Comparison of ENCODE assay signal across 14 cellular contexts in genomic region chr11:124895471-124895971, GRCh38. TPM values are rescaled to one million over a fixed set of nuclear protein-coding genes. Genes with fewer than 3 reads are reported as not detected.
DNase-seq lines count a peak whose midpoint lies in the region; ATAC-seq and TF ChIP-seq lines count a peak whose summit lies in the region.
"Had no signal": no experiment of that assay in that cellular context is flagged by ENCODE, and none has a peak within 500 bp of the region (broad histone marks: within the 10 kb centered on the region; RNA-seq: fewer than 3 reads in every experiment).

No MANE protein-coding gene starts in this region.

- intact Hi-C loops in stomach (cut with DNase I; ENCODE audit: low total_unique reads), result no loop called here

- H3K4me1 ChIP-seq in gastroesophageal sphincter, result peaks cover 0 to 76% (median 24%) of the 10 kb centered on the region in 3 donors
- peaks cover 0 to 9% (median 5%) of the 10 kb centered on the region in 4 donors for H3K4me1 ChIP-seq in stomach
- H3K4me1 ChIP-seq: transverse colon had no signal

- H3K4me3 ChIP-seq in gastroesophageal sphincter (peak overlapping the region in 1 of 2 donors; percentile 42), stomach (peak overlapping the region; percentile 7 to 28 (median 18))
- H3K4me3 ChIP-seq: neural progenitor cell, transverse colon had no signal

- H3K36me3 ChIP-seq in gastroesophageal sphincter (no peaks in the 10 kb centered on the region), stomach (no peaks in the 10 kb centered on the region)
- H3K36me3 ChIP-seq: brain microvascular endothelial cell, neural progenitor cell, transverse colon had no signal

- H3K27me3 ChIP-seq in gastroesophageal sphincter (peaks cover 6% of the 10 kb centered on the region), stomach (peaks cover 0 to 5% (median 4%) of the 10 kb centered on the region in 3 donors)
- H3K27me3 ChIP-seq: brain microvascular endothelial cell had no signal

- H3K9me3 ChIP-seq in gastroesophageal sphincter, result no peaks in the 10 kb centered on the region
- H3K9me3 ChIP-seq in stomach, result no peaks in the 10 kb centered on the region
- H3K9me3 ChIP-seq: transverse colon had no signal

- TF ChIP-seq CTCF in gastroesophageal sphincter (IDR thresholded peaks at IDR 0.05) (no peak), stomach (IDR thresholded peaks at IDR 0.05) (no peak)

- H3K27ac ChIP-seq in gastroesophageal sphincter (peak overlapping the region in 3 of 4 donors; percentile 66 to 80 (median 79)), stomach (peak overlapping the region in 4 of 5 donors; percentile 63 to 77 (median 66))
- H3K27ac ChIP-seq: brain microvascular endothelial cell, neural progenitor cell had no signal

- no peak for TF ChIP-seq POLR2A in gastroesophageal sphincter (IDR thresholded peaks at IDR 0.05)
- no peak for TF ChIP-seq POLR2A in stomach (IDR thresholded peaks at IDR 0.05)

- TF ChIP-seq EP300 in gastroesophageal sphincter (IDR thresholded peaks at IDR 0.05), result no peak
- TF ChIP-seq EP300 in stomach (IDR thresholded peaks at IDR 0.05), result no peak

- no peak for ATAC-seq in gastroesophageal sphincter
- no peak for ATAC-seq in GM21717 (IDR thresholded peaks at IDR 0.05; ENCODE audit: unreplicated experiment)
- ATAC-seq: activated CD8-positive, alpha-beta T cell treated with anti-CD3 and anti-CD28 coated beads, Interleukin-2, amount 10 ng/mL, durations not matched to agents 7 days and 5 days had no signal

- no peak for DNase-seq in stomach
- DNase-seq in NCI-H128 (lab: John Stamatoyannopoulos, UW; ENCODE audit: unreplicated experiment), result no peak
- DNase-seq: activated CD8-positive, alpha-beta T cell treated with anti-CD3 and anti-CD28 coated beads, Interleukin-2, amount 10 ng/mL, durations not matched to agents 7 days and 5 days; brain microvascular endothelial cell; CD4-positive, alpha-beta memory T cell; MV-4-11; NCI-H2171 treated with DMSO at 0.1 percent for 48 hours; NK-92 treated with Interleukin-12 subunit alpha and Interleukin-12 subunit beta, amount 100 ng/mL, for 24 hours; transverse colon had no signal

- 68% methylated on average over 3 of the region's 20 CpGs; no CpG with 5 or more reads in 1 of the 2 donors for WGBS in gastroesophageal sphincter (ENCODE audit: low coverage in 1 of 2), 2 donors
- WGBS in stomach, 5 donors, result 78 to 86% (median 80%) methylated on average over 17 to 20 of the region's 20 CpGs

RNA-seq across cellular contexts. Expression of gene ROBO4, which starts 2.1 kb away (rescaled TPM):
- total RNA-seq in gastroesophageal sphincter (10 to 100 TPM; 13.9 to 33.6 (median 23.4) TPM), stomach (10 to 100 TPM in 3 of 5 donors, 1 to 10 TPM in 2; 1.8 to 49.6 (median 12.1) TPM)
- 1 to 10 TPM; 2.0 to 2.7 (median 2.6) TPM for polyA plus RNA-seq in stomach
- total RNA-seq: CD4-positive, alpha-beta memory T cell; H1 had no signal
- polyA plus RNA-seq: CD4-positive, alpha-beta memory T cell had no signal

RNA-seq across cellular contexts. Expression of gene HEPN1, which starts 23.5 kb away (rescaled TPM):
- total RNA-seq in gastroesophageal sphincter (under 1 TPM in 1 of 4 donors, not detected in 3; 0.67 TPM), stomach (not detected)
- polyA plus RNA-seq in stomach, result not detected
- total RNA-seq: activated CD8-positive, alpha-beta T cell treated with anti-CD3 and anti-CD28 coated beads, Interleukin-2, amount 10 ng/mL, durations not matched to agents 7 days and 5 days; CD4-positive, alpha-beta memory T cell; H1; liver; transverse colon had no signal
- polyA plus RNA-seq: CD4-positive, alpha-beta memory T cell; H1 had no signal

RNA-seq across cellular contexts. Expression of gene ROBO3, which starts 30.3 kb away (rescaled TPM):
- total RNA-seq in gastroesophageal sphincter, result 10 to 100 TPM in 1 of 4 donors, 1 to 10 TPM in 3; 3.6 to 10.8 (median 9.2) TPM
- total RNA-seq in stomach, result 10 to 100 TPM in 2 of 5 donors, 1 to 10 TPM in 2, not detected in 1; 1.7 to 39.1 (median 14.8) TPM
- 10 to 100 TPM in 1 of 3 donors, 1 to 10 TPM in 2; 2.4 to 14.2 (median 4.8) TPM for polyA plus RNA-seq in stomach

RNA-seq across cellular contexts. Expression of gene HEPACAM, which starts 40.3 kb away (rescaled TPM):
- 1 to 10 TPM in 1 of 4 donors, under 1 TPM in 2, not detected in 1; 0.31 to 2.1 (median 0.81) TPM for total RNA-seq in gastroesophageal sphincter
- total RNA-seq in stomach, result not detected
- polyA plus RNA-seq in stomach, result under 1 TPM in 1 of 3 donors, not detected in 2; 0.10 TPM
- total RNA-seq: activated CD8-positive, alpha-beta T cell treated with anti-CD3 and anti-CD28 coated beads, Interleukin-2, amount 10 ng/mL, durations not matched to agents 7 days and 5 days; CD4-positive, alpha-beta memory T cell; H1 had no signal
- polyA plus RNA-seq: CD4-positive, alpha-beta memory T cell; H1 had no signal

RNA-seq across cellular contexts. Expression of gene CCDC15, which starts 58.5 kb away (rescaled TPM):
- total RNA-seq in gastroesophageal sphincter (1 to 10 TPM in 3 of 4 donors, under 1 TPM in 1; 0.69 to 1.7 (median 1.3) TPM), stomach (10 to 100 TPM in 1 of 5 donors, 1 to 10 TPM in 3, under 1 TPM in 1; 0.43 to 15.6 (median 1.8) TPM)
- polyA plus RNA-seq in stomach, result under 1 TPM; 0.31 to 0.68 (median 0.61) TPM
